Comparison of ENCODE assay signal across 21 cellular contexts in genomic region chr19:1447944-1448343, GRCh38.
"Had no signal": no experiment of that assay in that cellular context is flagged by ENCODE, and none has a peak within 500 bp of the region (broad histone marks: within the 10 kb centered on the region; RNA-seq: fewer than 3 reads in every experiment).

No MANE protein-coding gene starts in this region.

- H3K36me3 ChIP-seq: right atrium auricular region, uterus had no signal

- H3K9me3 Mint-ChIP-seq: activated naive CD4-positive, alpha-beta T cell treated with anti-CD3 and anti-CD28 coated beads, Interleukin-2, amount 50 U/mL, for 72 hours; stimulated activated naive B cell treated with anti-CD40 and anti-IgM and Interleukin-4, amounts not matched to agents 10 μg/mL and 1 μg/mL and 100 μg/mL, for 72 hours had no signal

- H3K9me3 ChIP-seq: mucosa of descending colon, right atrium auricular region, tibial artery, uterus had no signal

- H3K4me1 Mint-ChIP-seq: endodermal cell had no signal

- H3K27ac Mint-ChIP-seq: activated naive CD4-positive, alpha-beta T cell treated with anti-CD3 and anti-CD28 coated beads, Interleukin-2, amount 50 U/mL, for 72 hours; endodermal cell had no signal

- ATAC-seq: activated naive CD4-positive, alpha-beta T cell treated with anti-CD3 and anti-CD28 coated beads, Interleukin-2, amount 50 U/mL, for 72 hours; left lobe of liver; mucosa of descending colon; naive thymus-derived CD4-positive, alpha-beta T cell; stimulated activated naive B cell treated with anti-CD40 and anti-IgM and Interleukin-4, amounts not matched to agents 10 μg/mL and 1 μg/mL and 100 μg/mL, for 72 hours had no signal

- H3K4me3 Mint-ChIP-seq: endodermal cell had no signal

- DNase-seq: activated CD4-positive, alpha-beta T cell treated with anti-CD3 and anti-CD28 coated beads, Interleukin-2, amount 50 U/mL, for 1 hour; activated effector memory CD4-positive, alpha-beta T cell treated with Interleukin-2 at 50 U/mL for 16 hours; dermis blood vessel endothelial cell; endodermal cell; erythroblast; islet precursor cell; mammary epithelial cell; mucosa of descending colon; naive thymus-derived CD4-positive, alpha-beta T cell; occipital lobe; stimulated activated CD4-positive, alpha-beta T cell treated with anti-CD3 and anti-CD28 coated beads, Interleukin-15, amount 100 ng/mL, for 24 hours; stimulated activated CD4-positive, alpha-beta T cell treated with anti-CD3 and anti-CD28 coated beads, Interleukin-4, amount 100 ng/mL, for 1 hour; stimulated activated naive B cell treated with anti-CD40 and anti-IgM and Interleukin-4, amounts not matched to agents 10 μg/mL and 1 μg/mL and 100 μg/mL, for 72 hours; T-helper 9 cell; tibial artery; uterus had no signal

- H3K27ac ChIP-seq: hepatocyte, right atrium auricular region, skin epidermis, tibial artery, uterus had no signal

- H3K4me3 ChIP-seq: hepatocyte, mucosa of descending colon, right atrium auricular region, skin epidermis, tibial artery, uterus had no signal
